Comparison of ENCODE assay signal across 14 cellular contexts in the genomic region with DNA sequence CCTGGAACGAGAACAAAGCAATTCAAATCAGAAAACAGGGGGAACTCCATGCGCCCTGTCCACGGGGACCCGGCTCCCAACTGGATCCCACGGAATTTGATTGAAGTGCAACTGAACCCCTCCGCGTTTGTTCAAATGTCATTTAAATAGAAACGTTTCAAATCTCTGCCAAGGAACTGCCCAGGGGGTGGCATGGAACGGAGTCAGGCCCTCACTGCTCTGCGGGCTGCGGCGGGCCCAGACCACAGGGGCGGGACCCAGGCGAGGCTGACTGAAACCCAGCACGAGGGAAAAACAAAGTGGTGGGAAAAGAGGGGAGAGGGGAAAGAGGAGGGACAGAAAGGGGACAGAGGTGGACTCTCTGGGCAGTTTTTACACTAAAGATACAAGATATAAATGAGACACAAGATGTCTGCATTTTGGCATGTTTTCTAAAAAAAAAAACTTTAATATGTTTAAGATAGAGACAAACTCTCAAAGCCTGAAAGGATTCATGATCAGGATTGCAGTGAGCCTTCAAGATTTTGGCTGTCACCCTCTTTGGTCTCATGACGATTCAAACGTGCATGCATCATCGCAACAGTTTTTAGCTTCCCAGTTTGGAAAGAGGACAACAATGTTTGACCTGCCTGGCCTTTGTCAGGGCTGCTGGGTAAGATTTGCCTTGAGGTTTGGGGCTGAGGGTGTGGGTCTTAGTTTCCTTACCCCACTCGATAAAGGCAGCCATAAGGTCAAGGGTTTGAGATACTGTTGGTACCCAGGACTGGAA.
"Had no signal": no experiment of that assay in that cellular context is flagged by ENCODE, and none has a peak within 500 bp of the region (broad histone marks: within the 10 kb centered on the region; RNA-seq: fewer than 3 reads in every experiment).

No MANE protein-coding gene starts in this region.

- H3K27me3 ChIP-seq: cardiac muscle cell, gastroesophageal sphincter, right lobe of liver, uterus had no signal

- ATAC-seq: activated naive CD4-positive, alpha-beta T cell treated with anti-CD3 and anti-CD28 coated beads, Interleukin-2, amount 50 U/mL, for 72 hours; gastroesophageal sphincter; naive thymus-derived CD4-positive, alpha-beta T cell; right lobe of liver had no signal

- H3K4me1 ChIP-seq: gastroesophageal sphincter, prostate gland, right lobe of liver, uterus had no signal

- H3K4me3 ChIP-seq: cardiac muscle cell, gastroesophageal sphincter, prostate gland, right lobe of liver, uterus had no signal

- DNase-seq: activated CD4-positive, alpha-beta T cell treated with anti-CD3 and anti-CD28 coated beads, Interleukin-2, amount 50 U/mL, for 1 hour; activated CD4-positive, CD25-positive, alpha-beta regulatory T cell; activated T-cell treated with anti-CD3 and anti-CD28 coated beads for 4 hours; amniotic stem cell; naive thymus-derived CD4-positive, alpha-beta T cell; nucleus accumbens; right lobe of liver; stimulated activated CD4-positive, alpha-beta T cell treated with anti-CD3 and anti-CD28 coated beads, Interleukin-12 subunit alpha, Interleukin-12 subunit beta, amount 100 ng/mL, for 4 hours; stimulated activated naive CD4-positive, alpha-beta T cell treated with Interleukin-2 at 50 U/mL for 16 hours; uterus had no signal

- H3K9me3 ChIP-seq: gastroesophageal sphincter, prostate gland, right lobe of liver, uterus had no signal

- H3K27ac ChIP-seq: cardiac muscle cell, gastroesophageal sphincter, prostate gland, right lobe of liver, uterus had no signal

- H3K36me3 ChIP-seq: cardiac muscle cell, gastroesophageal sphincter, prostate gland, right lobe of liver, uterus had no signal
